ENCODE assay signal across 25 cellular contexts in the genomic region with DNA sequence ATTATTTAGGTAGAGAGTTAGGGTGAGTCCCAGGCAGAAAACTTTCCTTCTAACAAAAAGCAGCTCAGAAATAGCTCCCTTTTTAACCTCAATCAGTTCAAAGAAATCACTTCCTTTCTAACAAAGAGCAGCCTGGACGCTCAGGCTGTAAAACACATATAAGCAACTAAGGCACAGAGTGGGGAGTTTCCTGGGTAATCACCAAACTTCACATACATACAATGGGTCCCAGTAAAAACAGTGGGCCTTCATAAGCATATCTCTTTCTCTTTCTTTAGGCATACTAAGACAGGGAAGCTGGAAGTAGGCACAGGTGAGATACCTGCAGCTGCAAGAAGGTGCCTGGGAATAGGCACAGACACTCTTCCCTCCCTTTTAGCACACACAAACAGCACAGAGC.
"Had no signal": no experiment of that assay in that cellular context is flagged by ENCODE, and none has a peak within 500 bp of the region (broad histone marks: within the 10 kb centered on the region; RNA-seq: fewer than 3 reads in every experiment).

No MANE protein-coding gene starts in this region.

- ATAC-seq: effector memory CD8-positive, alpha-beta T cell; esophagus mucosa; left lobe of liver; lower lobe of right lung; natural killer cell treated with Interleukin-12 subunit alpha and Interleukin-12 subunit beta and Interleukin-15 and Interleukin-18, amount 100 ng/mL, for 72 hours; pancreas; psoas muscle; upper lobe of right lung had no signal

- H3K36me3 ChIP-seq: colonic mucosa, lower lobe of right lung, neutrophil, pancreas, right atrium auricular region, spleen, upper lobe of right lung had no signal

- H3K27ac ChIP-seq: colonic mucosa, dorsolateral prefrontal cortex, hepatocyte, lower lobe of right lung, neutrophil, pancreas, psoas muscle, right atrium auricular region, spleen, upper lobe of right lung had no signal

- H3K4me1 ChIP-seq: colonic mucosa, lower lobe of right lung, pancreas, psoas muscle, right atrium auricular region, upper lobe of right lung had no signal

- H3K27me3 Mint-ChIP-seq: activated naive CD8-positive, alpha-beta T cell treated with anti-CD3 and anti-CD28 coated beads, Interleukin-2, amount 10 ng/mL, durations not matched to agents 7 days and 5 days had no signal

- H3K27ac Mint-ChIP-seq: activated CD4-positive, alpha-beta memory T cell treated with anti-CD3 and anti-CD28 coated beads for 36 hours; activated naive CD8-positive, alpha-beta T cell treated with anti-CD3 and anti-CD28 coated beads, Interleukin-2, amount 10 ng/mL, durations not matched to agents 7 days and 5 days; effector memory CD8-positive, alpha-beta T cell; immature natural killer cell; natural killer cell treated with Interleukin-12 subunit alpha and Interleukin-12 subunit beta and Interleukin-15 and Interleukin-18, amount 100 ng/mL, for 72 hours had no signal

- H3K4me3 Mint-ChIP-seq: activated CD4-positive, alpha-beta memory T cell treated with anti-CD3 and anti-CD28 coated beads for 36 hours; activated naive CD8-positive, alpha-beta T cell treated with anti-CD3 and anti-CD28 coated beads, Interleukin-2, amount 10 ng/mL, durations not matched to agents 7 days and 5 days; effector memory CD8-positive, alpha-beta T cell; immature natural killer cell; natural killer cell treated with Interleukin-12 subunit alpha and Interleukin-12 subunit beta and Interleukin-15 and Interleukin-18, amount 100 ng/mL, for 72 hours had no signal

- H3K9me3 ChIP-seq: colonic mucosa, lower lobe of right lung, neutrophil, pancreas, psoas muscle, right atrium auricular region, spleen, upper lobe of right lung had no signal

- H3K4me2 ChIP-seq: hepatocyte had no signal

- H2AFZ ChIP-seq: hepatocyte had no signal

- H3K36me3 Mint-ChIP-seq: activated naive CD8-positive, alpha-beta T cell treated with anti-CD3 and anti-CD28 coated beads, Interleukin-2, amount 10 ng/mL, durations not matched to agents 7 days and 5 days; immature natural killer cell; natural killer cell treated with Interleukin-12 subunit alpha and Interleukin-12 subunit beta and Interleukin-15 and Interleukin-18, amount 100 ng/mL, for 72 hours had no signal

- H3K9me3 Mint-ChIP-seq: activated CD4-positive, alpha-beta memory T cell treated with anti-CD3 and anti-CD28 coated beads for 36 hours; activated naive CD8-positive, alpha-beta T cell treated with anti-CD3 and anti-CD28 coated beads, Interleukin-2, amount 10 ng/mL, durations not matched to agents 7 days and 5 days; effector memory CD8-positive, alpha-beta T cell; immature natural killer cell; natural killer cell treated with Interleukin-12 subunit alpha and Interleukin-12 subunit beta and Interleukin-15 and Interleukin-18, amount 100 ng/mL, for 72 hours had no signal

- H3K4me3 ChIP-seq: colonic mucosa, dorsolateral prefrontal cortex, hepatocyte, lower lobe of right lung, pancreas, psoas muscle, right atrium auricular region, spleen, upper lobe of right lung had no signal

- H3K27me3 ChIP-seq: colonic mucosa, hepatocyte, pancreas, right atrium auricular region had no signal

- DNase-seq: activated CD4-positive, alpha-beta memory T cell treated with anti-CD3 and anti-CD28 coated beads for 36 hours; activated CD4-positive, alpha-beta T cell treated with anti-CD3 and anti-CD28 coated beads for 4 hours; activated CD4-positive, CD25-positive, alpha-beta regulatory T cell; activated naive CD4-positive, alpha-beta T cell treated with Interleukin-2 at 50 U/mL for 16 hours; activated naive CD8-positive, alpha-beta T cell treated with anti-CD3 and anti-CD28 coated beads, Interleukin-2, amount 10 ng/mL, durations not matched to agents 7 days and 5 days; activated T-cell treated with anti-CD3 and anti-CD28 coated beads, Interleukin-2, amount 50 U/mL, for 48 hours; amniotic stem cell; colonic mucosa; dorsolateral prefrontal cortex; effector memory CD8-positive, alpha-beta T cell; foreskin melanocyte; immature natural killer cell; lower lobe of right lung; pancreas; psoas muscle; spleen; stimulated activated CD4-positive, alpha-beta T cell treated with anti-CD3 and anti-CD28 coated beads, Interleukin-4, amount 100 ng/mL, for 1 hour; stimulated activated naive CD4-positive, alpha-beta T cell treated with Interleukin-2 at 50 U/mL for 16 hours; upper lobe of right lung had no signal
